Comparison of ENCODE assay signal across 1 cellular context in the genomic region with DNA sequence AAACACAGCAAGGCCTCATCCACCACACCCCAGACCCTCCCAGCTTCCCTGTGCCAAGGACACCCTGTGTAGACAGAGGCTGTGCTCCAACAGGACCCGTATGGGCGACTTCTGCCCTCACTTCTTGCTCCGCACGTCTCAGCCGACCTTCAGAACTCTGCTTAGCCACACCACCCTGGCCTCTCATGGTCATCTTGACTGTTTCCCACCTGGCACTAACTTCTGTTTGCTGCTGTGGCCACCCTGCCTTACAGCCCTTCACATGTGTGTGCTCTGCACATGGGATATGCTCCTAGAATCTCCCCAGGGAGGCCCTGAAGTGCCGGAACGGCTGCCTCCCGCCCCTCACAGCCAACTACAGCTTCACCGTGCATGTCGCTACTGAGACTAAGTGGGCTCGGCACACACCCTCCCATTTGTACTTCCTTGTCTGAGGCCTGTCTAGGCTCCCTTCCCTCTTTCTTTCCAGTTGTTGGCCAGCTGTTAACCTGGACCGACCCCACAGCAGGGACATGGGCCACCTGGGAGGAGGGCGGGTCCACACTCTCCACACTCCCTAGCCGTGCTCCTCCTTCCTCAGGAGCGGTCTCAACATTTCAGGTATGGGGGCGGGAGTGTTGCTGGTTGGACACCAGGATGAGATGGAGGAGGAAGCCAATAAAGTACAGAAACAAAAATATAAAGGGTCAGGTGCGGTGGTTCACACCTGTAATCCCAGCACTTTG.
TF ChIP-seq lines count a peak whose summit lies in the region.

No MANE protein-coding gene starts in this region.

TF ChIP-seq in H1, 55 proteins besides CTCF, POLR2A, EP300 and RAD21 (continued from another document):
- no peak for TF ChIP-seq SIN3A (conservative IDR thresholded peaks at IDR 0.05 in 1 of 2, IDR thresholded peaks at IDR 0.05 in 1 of 2; ENCODE audit: low read depth in 1 of 2, low read length in 2 of 2)
- no peak for TF ChIP-seq EZH2 (IDR thresholded peaks at IDR 0.05; ENCODE audit: low read depth, low read length, severe bottlenecking)
